18 cellular contexts compared by ENCODE assay signal in the genomic region with DNA sequence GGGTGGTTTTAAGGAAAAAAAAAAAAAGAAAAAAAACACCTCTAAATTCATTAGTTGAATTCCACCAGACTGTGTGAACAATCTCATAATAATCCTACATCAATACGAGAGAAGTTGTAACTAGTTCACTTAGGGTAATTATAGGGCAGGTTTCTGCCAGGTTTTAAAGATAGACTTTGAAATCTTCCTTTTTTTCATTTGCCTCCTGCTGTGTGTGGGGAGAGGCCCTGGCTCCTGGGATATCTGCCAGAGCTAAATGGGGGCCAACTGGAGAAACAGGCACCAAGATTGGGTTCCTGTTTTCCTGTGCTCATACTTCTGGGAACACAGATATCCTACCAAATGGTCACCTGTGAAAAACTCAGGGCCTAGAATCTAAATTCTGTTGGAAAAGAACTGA. TPM values are rescaled to one million over a fixed set of nuclear protein-coding genes. Genes with fewer than 3 reads are reported as not detected.
A peak's percentile ranks its signal among the peaks of the same experiment; 100 is the strongest.
DNase-seq lines count a peak whose midpoint lies in the region; ATAC-seq and FAIRE-seq lines count a peak whose summit lies in the region.
"Had no signal": no experiment of that assay in that cellular context is flagged by ENCODE, and none has a peak within 500 bp of the region (broad histone marks: within the 10 kb centered on the region; RNA-seq: fewer than 3 reads in every experiment).

No MANE protein-coding gene starts in this region.

- FAIRE-seq in RCC 7860 (lab: Jason Lieb, UNC) (peak; percentile 65), small intestine (lab: Jason Lieb, UNC) (no peak)
- FAIRE-seq: astrocyte had no signal

- H3K4me3 Mint-ChIP-seq in activated naive CD8-positive, alpha-beta T cell treated with anti-CD3 and anti-CD28 coated beads, Interleukin-2, amount 50 U/mL, for 24 hours, result no peak overlapping the region
- H3K4me3 Mint-ChIP-seq in naive thymus-derived CD4-positive, alpha-beta T cell, result no peak overlapping the region
- H3K4me3 Mint-ChIP-seq: activated CD8-positive, alpha-beta memory T cell treated with anti-CD3 and anti-CD28 coated beads, Interleukin-2, amount 10 ng/mL, durations not matched to agents 7 days and 5 days; nephron progenitor cell; T-cell had no signal

- peaks cover 12 to 16% of the 10 kb centered on the region in 2 donors for H3K4me1 ChIP-seq in small intestine (ENCODE audit: control insufficient read depth in 2 of 2, insufficient read depth in 1 of 2, low read depth in 1 of 2, low read length in 1 of 2)
- H3K4me1 ChIP-seq in naive thymus-derived CD4-positive, alpha-beta T cell (ENCODE audit: control insufficient read depth in 2 of 2, insufficient read depth in 2 of 2, low read length in 2 of 2), result no peaks in the 10 kb centered on the region

- CTCF ChIA-PET in naive thymus-derived CD4-positive, alpha-beta T cell (lab: Charles Lee), result no interaction called here

- no peak overlapping the region for H3K4me3 ChIP-seq in small intestine (ENCODE audit: low read depth in 1 of 2, low read length in 2 of 2)
- no peak overlapping the region for H3K4me3 ChIP-seq in naive thymus-derived CD4-positive, alpha-beta T cell (ENCODE audit: low read length)
- H3K4me3 ChIP-seq: esophagus squamous epithelium, suprapubic skin had no signal

- no peaks in the 10 kb centered on the region for H3K9me3 Mint-ChIP-seq in activated naive CD8-positive, alpha-beta T cell treated with anti-CD3 and anti-CD28 coated beads, Interleukin-2, amount 50 U/mL, for 24 hours
- H3K9me3 Mint-ChIP-seq in naive thymus-derived CD4-positive, alpha-beta T cell, result peaks cover 0 to 2% (median 0%) of the 10 kb centered on the region in 11 donors

- H3K27ac Mint-ChIP-seq in activated naive CD8-positive, alpha-beta T cell treated with anti-CD3 and anti-CD28 coated beads, Interleukin-2, amount 50 U/mL, for 24 hours, result no peak overlapping the region
- no peak overlapping the region for H3K27ac Mint-ChIP-seq in naive thymus-derived CD4-positive, alpha-beta T cell
- H3K27ac Mint-ChIP-seq: activated CD8-positive, alpha-beta memory T cell treated with anti-CD3 and anti-CD28 coated beads, Interleukin-2, amount 10 ng/mL, durations not matched to agents 7 days and 5 days; nephron progenitor cell; T-cell had no signal

- peak; percentile 46 for DNase-seq in DMS 273 (lab: John Stamatoyannopoulos, UW; ENCODE audit: unreplicated experiment)
- DNase-seq in DMS 273 treated with DMSO at 0.1 percent for 48 hours (lab: John Stamatoyannopoulos, UW), result no peak
- DNase-seq in RCC 7860 (ENCODE audit: low spot score), result no peak
- peak; percentile 62 to 69 for DNase-seq in left colon
- peak; percentile 79 for DNase-seq in small intestine
- DNase-seq in activated naive CD8-positive, alpha-beta T cell treated with anti-CD3 and anti-CD28 coated beads, Interleukin-2, amount 50 U/mL, for 24 hours, result no peak
- DNase-seq in naive thymus-derived CD4-positive, alpha-beta T cell, result no peak
- DNase-seq: activated CD8-positive, alpha-beta memory T cell treated with anti-CD3 and anti-CD28 coated beads, Interleukin-2, amount 10 ng/mL, durations not matched to agents 7 days and 5 days; activated effector memory CD4-positive, alpha-beta T cell treated with Interleukin-2 at 50 U/mL for 16 hours; esophagus squamous epithelium; hypothalamus; nephron progenitor cell; T-cell had no signal

- no peaks in the 10 kb centered on the region for H3K9me3 ChIP-seq in small intestine (ENCODE audit: control insufficient read depth, low read depth)
- H3K9me3 ChIP-seq in naive thymus-derived CD4-positive, alpha-beta T cell (ENCODE audit: control insufficient read depth in 2 of 3, low read length in 3 of 3), result no peaks in the 10 kb centered on the region
- H3K9me3 ChIP-seq: esophagus squamous epithelium, suprapubic skin had no signal

- POLR2A ChIA-PET in naive thymus-derived CD4-positive, alpha-beta T cell (lab: Charles Lee), result no interaction called here

- peaks cover 5% of the 10 kb centered on the region for H3K4me1 Mint-ChIP-seq in activated naive CD8-positive, alpha-beta T cell treated with anti-CD3 and anti-CD28 coated beads, Interleukin-2, amount 50 U/mL, for 24 hours
- no peaks in the 10 kb centered on the region for H3K4me1 Mint-ChIP-seq in naive thymus-derived CD4-positive, alpha-beta T cell
- H3K4me1 Mint-ChIP-seq: activated CD8-positive, alpha-beta memory T cell treated with anti-CD3 and anti-CD28 coated beads, Interleukin-2, amount 10 ng/mL, durations not matched to agents 7 days and 5 days; T-cell had no signal

- no peaks in the 10 kb centered on the region for H3K27me3 ChIP-seq in small intestine (ENCODE audit: control insufficient read depth in 2 of 2, insufficient read depth in 2 of 2, low read length in 2 of 2)
- H3K27me3 ChIP-seq in naive thymus-derived CD4-positive, alpha-beta T cell (ENCODE audit: control insufficient read depth in 2 of 2, insufficient read depth in 2 of 2, low read length in 2 of 2), result no peaks in the 10 kb centered on the region
- H3K27me3 ChIP-seq: esophagus squamous epithelium, suprapubic skin had no signal

- H3K27me3 Mint-ChIP-seq in activated naive CD8-positive, alpha-beta T cell treated with anti-CD3 and anti-CD28 coated beads, Interleukin-2, amount 50 U/mL, for 24 hours, result peaks cover 3% of the 10 kb centered on the region
- H3K27me3 Mint-ChIP-seq in naive thymus-derived CD4-positive, alpha-beta T cell, result peaks cover 5 to 13% (median 11%) of the 10 kb centered on the region in 5 donors
- H3K27me3 Mint-ChIP-seq: T-cell had no signal

- intact Hi-C loops in left colon (cut with DNase I, micrococcal nuclease), result no loop called here
- intact Hi-C loops in naive thymus-derived CD4-positive, alpha-beta T cell (cut with micrococcal nuclease), result no loop called here

- ATAC-seq in left colon (peak; percentile 74), HG02885 (IDR thresholded peaks at IDR 0.05; ENCODE audit: poor library complexity, unreplicated experiment) (no peak)
- ATAC-seq in activated naive CD8-positive, alpha-beta T cell treated with anti-CD3 and anti-CD28 coated beads, Interleukin-2, amount 50 U/mL, for 24 hours, result no peak
- ATAC-seq in naive thymus-derived CD4-positive, alpha-beta T cell, result no peak
- ATAC-seq: activated CD8-positive, alpha-beta memory T cell treated with anti-CD3 and anti-CD28 coated beads, Interleukin-2, amount 10 ng/mL, durations not matched to agents 7 days and 5 days; T-cell had no signal

- peak overlapping the region; percentile 8 to 34 for H3K27ac ChIP-seq in small intestine (ENCODE audit: low read depth in 1 of 2, low read length in 1 of 2)
- H3K27ac ChIP-seq in naive thymus-derived CD4-positive, alpha-beta T cell (ENCODE audit: low read depth, low read length), result no peak overlapping the region
- H3K27ac ChIP-seq: 22Rv1, C4-2B, suprapubic skin had no signal

- WGBS in small intestine, 3 donors, result 12 to 39% (median 16%) methylated on average over 1 of the region's 1 CpG

- H3K36me3 ChIP-seq in small intestine (ENCODE audit: control insufficient read depth in 2 of 2, insufficient read depth in 2 of 2, low read length in 2 of 2), result no peaks in the 10 kb centered on the region
- H3K36me3 ChIP-seq in naive thymus-derived CD4-positive, alpha-beta T cell (ENCODE audit: control insufficient read depth in 2 of 3, insufficient read depth in 3 of 3, low read length in 3 of 3), result no peaks in the 10 kb centered on the region
- H3K36me3 ChIP-seq: suprapubic skin had no signal

- no peaks in the 10 kb centered on the region for H3K36me3 Mint-ChIP-seq in activated naive CD8-positive, alpha-beta T cell treated with anti-CD3 and anti-CD28 coated beads, Interleukin-2, amount 50 U/mL, for 24 hours (ENCODE audit: low read depth)
- H3K36me3 Mint-ChIP-seq in naive thymus-derived CD4-positive, alpha-beta T cell, result no peaks in the 10 kb centered on the region
- H3K36me3 Mint-ChIP-seq: activated CD8-positive, alpha-beta memory T cell treated with anti-CD3 and anti-CD28 coated beads, Interleukin-2, amount 10 ng/mL, durations not matched to agents 7 days and 5 days; T-cell had no signal

RNA-seq across cellular contexts. Expression of gene SH3RF2, which starts 42.3 kb away (rescaled TPM):
- 10 to 100 TPM; 54.9 to 62.9 TPM for total RNA-seq in left colon
- polyA plus RNA-seq in small intestine, result 10 to 100 TPM; 14.3 to 25.0 (median 23.6) TPM
- under 1 TPM in 2 of 5 experiments, not detected in 3; 0.22 to 0.61 TPM for total RNA-seq in naive thymus-derived CD4-positive, alpha-beta T cell
- not detected for polyA plus RNA-seq in naive thymus-derived CD4-positive, alpha-beta T cell

Comparison
In these comparisons a context has a peak if more than half of its experiments do, and no peak if none do; other contexts are left out.
1. DNase-seq: peak in DMS 273 (single experiment), left colon (2 of 2) and small intestine (single experiment); none in DMS 273 treated with DMSO at 0.1 percent for 48 hours (single experiment), RCC 7860 (single experiment), activated naive CD8-positive, alpha-beta T cell treated with anti-CD3 and anti-CD28 coated beads, Interleukin-2, amount 50 U/mL, for 24 hours (single experiment) and naive thymus-derived CD4-positive, alpha-beta T cell (0 of 9).
2. RNA of gene SH3RF2, which starts 42.3 kb away (total RNA-seq): 54.9 to 62.9 TPM in left colon; 0.22 to 0.61 TPM in naive thymus-derived CD4-positive, alpha-beta T cell; every median in the first group is over 10 times any median in the second.